ENCODE assay signal across 29 cellular contexts in the genomic region with DNA sequence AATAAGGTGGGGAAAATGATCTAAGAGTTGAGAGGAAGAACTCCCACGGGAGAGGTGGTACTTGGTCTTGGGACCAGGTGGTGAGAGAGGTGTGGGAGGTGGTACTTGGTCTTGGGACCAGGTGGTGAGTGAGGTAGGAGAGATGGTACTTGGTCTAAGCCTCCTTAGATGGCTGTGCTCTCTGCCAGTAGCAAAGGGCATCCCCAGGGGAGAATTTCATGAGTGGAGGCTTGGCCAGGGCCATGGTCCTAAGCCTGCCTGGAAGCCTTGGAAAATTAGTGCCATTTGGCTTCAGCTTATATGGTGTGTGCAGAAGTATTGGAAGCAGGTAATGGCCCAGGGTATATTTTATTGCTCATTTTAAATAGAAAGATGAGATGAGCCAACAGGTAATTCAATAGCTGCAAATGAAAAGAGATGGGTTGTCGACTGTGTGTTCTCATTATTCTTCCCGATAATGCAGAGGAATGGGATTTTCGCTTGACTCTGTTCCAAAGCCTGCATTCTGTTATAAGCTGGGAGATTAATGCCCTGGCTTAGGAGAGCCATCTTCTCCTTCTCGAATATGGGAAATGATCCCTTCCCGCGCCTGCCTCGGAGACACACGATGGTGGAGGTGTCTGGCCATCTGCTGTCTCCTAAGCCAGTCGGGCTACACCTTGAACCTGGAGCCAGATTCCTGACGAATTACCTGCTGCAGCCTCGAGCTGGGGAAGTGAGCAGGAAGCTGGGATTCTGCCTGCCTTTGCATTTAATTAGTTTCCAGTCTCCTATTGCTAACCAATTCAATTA.
"Had no signal": no experiment of that assay in that cellular context is flagged by ENCODE, and none has a peak within 500 bp of the region (broad histone marks: within the 10 kb centered on the region; RNA-seq: fewer than 3 reads in every experiment).

No MANE protein-coding gene starts in this region.

- H3K9me3 ChIP-seq: adrenal gland, SJCRH30 had no signal

- ATAC-seq: activated CD4-positive, CD25-positive, alpha-beta regulatory T cell treated with anti-CD3 and anti-CD28 coated beads, Interleukin-2, amount 50 U/mL, for 24 hours; activated CD8-positive, alpha-beta T cell treated with anti-CD3 and anti-CD28 coated beads, Interleukin-2, amount 10 ng/mL, durations not matched to agents 7 days and 5 days; K562; Panc1 had no signal

- H3K4me3 ChIP-seq: adrenal gland, K562, SJCRH30 had no signal

- H3K27me3 ChIP-seq: adrenal gland had no signal

- H3K4me1 ChIP-seq: SJCRH30 had no signal

- H3K4me2 ChIP-seq: SK-N-SH had no signal

- H3K4me3 Mint-ChIP-seq: activated CD8-positive, alpha-beta T cell treated with anti-CD3 and anti-CD28 coated beads, Interleukin-2, amount 10 ng/mL, durations not matched to agents 7 days and 5 days; activated naive CD8-positive, alpha-beta T cell treated with anti-CD3 and anti-CD28 coated beads, Interleukin-2, amount 10 ng/mL, durations not matched to agents 7 days and 5 days had no signal

- H3K27ac Mint-ChIP-seq: activated CD8-positive, alpha-beta T cell treated with anti-CD3 and anti-CD28 coated beads, Interleukin-2, amount 10 ng/mL, durations not matched to agents 7 days and 5 days; activated naive CD8-positive, alpha-beta T cell treated with anti-CD3 and anti-CD28 coated beads, Interleukin-2, amount 10 ng/mL, durations not matched to agents 7 days and 5 days had no signal

- H3K27ac ChIP-seq: adrenal gland, RWPE1, SJCRH30, VCaP had no signal

- H3K36me3 ChIP-seq: adrenal gland, SJCRH30 had no signal

- H3K4me1 Mint-ChIP-seq: activated naive CD8-positive, alpha-beta T cell treated with anti-CD3 and anti-CD28 coated beads, Interleukin-2, amount 10 ng/mL, durations not matched to agents 7 days and 5 days had no signal

- H3K36me3 Mint-ChIP-seq: activated naive CD8-positive, alpha-beta T cell treated with anti-CD3 and anti-CD28 coated beads, Interleukin-2, amount 10 ng/mL, durations not matched to agents 7 days and 5 days had no signal

- DNase-seq: activated CD4-positive, alpha-beta T cell treated with anti-CD3 and anti-CD28 coated beads for 48 hours; activated CD4-positive, alpha-beta T cell treated with anti-CD3 and anti-CD28 coated beads, Interleukin-2, amount 50 U/mL, for 4 hours; activated CD8-positive, alpha-beta memory T cell treated with anti-CD3 and anti-CD28 coated beads, Interleukin-2, amount 50 U/mL, for 48 hours; activated CD8-positive, alpha-beta T cell treated with anti-CD3 and anti-CD28 coated beads, Interleukin-2, amount 10 ng/mL, durations not matched to agents 7 days and 5 days; activated naive CD4-positive, alpha-beta T cell treated with anti-CD3 and anti-CD28 coated beads, Interleukin-2, amount 50 U/mL, for 16 hours; activated naive CD8-positive, alpha-beta T cell treated with anti-CD3 and anti-CD28 coated beads, Interleukin-2, amount 10 ng/mL, durations not matched to agents 7 days and 5 days; activated T-cell treated with anti-CD3 and anti-CD28 coated beads, Interleukin-2, amount 50 U/mL, for 1 hour; adrenal gland; anterior cingulate cortex; Karpas-422; MM.1S; NCI-H1105 treated with DMSO at 0.1 percent for 48 hours; NCI-H146; NCI-H187 treated with DMSO at 0.1 percent for 48 hours; NCI-H2081 treated with DMSO at 0.1 percent for 48 hours; NCI-H446; NCI-H526; NCI-H774; NK-92 treated with Interleukin-12 subunit alpha and Interleukin-12 subunit beta, amount 100 ng/mL, for 24 hours; OCI-M1; Right ventricle myocardium superior; SJCRH30; SK-N-SH; T-helper 1 cell had no signal

- H3K27me3 Mint-ChIP-seq: activated naive CD8-positive, alpha-beta T cell treated with anti-CD3 and anti-CD28 coated beads, Interleukin-2, amount 10 ng/mL, durations not matched to agents 7 days and 5 days had no signal

- H3K9ac ChIP-seq: SK-N-SH had no signal
